In the genomic region with DNA sequence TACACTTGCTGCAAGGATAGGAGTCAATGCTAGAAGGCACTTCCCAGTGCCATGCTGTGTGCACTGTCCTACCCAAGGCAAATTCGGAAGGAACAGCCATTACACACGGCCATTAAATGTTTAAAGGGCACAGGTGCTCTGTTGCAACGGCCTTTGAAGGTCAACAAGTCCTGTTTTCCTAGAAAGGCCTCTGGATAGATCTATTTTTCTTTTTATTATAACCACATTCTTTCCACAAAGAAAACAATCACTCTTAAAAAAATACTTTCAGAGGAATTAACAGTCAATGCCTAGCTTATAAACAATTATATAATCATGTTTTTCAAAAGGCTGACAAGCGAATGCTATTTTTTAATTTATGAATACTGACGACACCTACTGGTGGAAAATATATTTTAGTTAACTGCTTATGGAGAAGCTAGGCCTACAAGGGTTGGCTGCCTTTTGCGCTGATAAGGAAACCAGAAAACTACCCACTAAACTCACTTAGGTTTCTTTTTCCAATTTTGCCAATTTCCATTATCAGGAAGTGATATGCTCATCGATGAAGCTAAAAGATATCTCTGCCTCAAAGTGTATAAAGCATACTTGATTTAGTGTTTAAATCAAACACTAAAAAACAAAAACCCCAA, we compare ENCODE assay signal across 8 cellular contexts. TPM values are rescaled to one million over a fixed set of nuclear protein-coding genes. Genes with fewer than 3 reads are reported as not detected.
DNase-seq lines count a peak whose midpoint lies in the region; ATAC-seq lines count a peak whose summit lies in the region.

No MANE protein-coding gene starts in this region.

- 0 out of 2 replicates have a peak, but pooled peaks cover 18% of the 10 kb centered on the region for H3K4me1 ChIP-seq in GM23248 (ENCODE audit: insufficient read depth)

- in situ Hi-C loops in GM23248 (cut with MboI) = loop anchor here (10.0 kb wide), 2 partner anchors 95 to 185 kb away; no protein-coding TSS in a partner anchor

- no peak overlapping the region for H3K4me2 ChIP-seq in GM23248 (ENCODE audit: unreplicated experiment)

- peaks cover 51% of the 10 kb centered on the region for H3K4me1 Mint-ChIP-seq in activated naive CD8-positive, alpha-beta T cell (ENCODE audit: low read depth)

- H3K36me3 Mint-ChIP-seq in activated naive CD8-positive, alpha-beta T cell = peaks cover 2% of the 10 kb centered on the region

- 24 to 30% methylated on average over 7 of the region's 7 CpGs for WGBS in GM23248 (ENCODE audit: low coverage in 1 of 2, low lambda C conversion rate in 2 of 2, missing lambda C conversion rate in 2 of 2), 2 experiments

- H3K27ac ChIP-seq in GM23248 = no peak overlapping the region

- no peaks in the 10 kb centered on the region for H3K27me3 Mint-ChIP-seq in activated naive CD8-positive, alpha-beta T cell

- no peaks in the 10 kb centered on the region for H3K9me3 ChIP-seq in GM23248 (ENCODE audit: low read depth)

- no peaks in the 10 kb centered on the region for H3K9me2 ChIP-seq in GM23248 (ENCODE audit: insufficient read depth)

- no peaks in the 10 kb centered on the region for H3K36me3 ChIP-seq in GM23248 (ENCODE audit: low read depth)

- H3K4me3 ChIP-seq in GM23248 = no peak overlapping the region

- peak overlapping the region; percentile 95 for H3K4me3 Mint-ChIP-seq in activated naive CD8-positive, alpha-beta T cell

- DNase-seq in AML-193 (lab: John Stamatoyannopoulos, UW) = peak; percentile 86 to 89
- DNase-seq in GM23248 = peak; percentile 65
- DNase-seq in NCI-H526 (lab: John Stamatoyannopoulos, UW) = peak; percentile 65 to 82
- DNase-seq in germinal center (ENCODE audit: low spot score) = peak; percentile 48
- peak; percentile 96 for DNase-seq in pons (ENCODE audit: low spot score)

- no peaks in the 10 kb centered on the region for H3K27me3 ChIP-seq in GM23248 (replicated peaks; ENCODE audit: insufficient read depth)

- no peak overlapping the region for H2AFZ ChIP-seq in GM23248

- H3F3A ChIP-seq in GM23248 (ENCODE audit: insufficient read depth) = no peaks in the 10 kb centered on the region

- H3K79me2 ChIP-seq in GM23248 (ENCODE audit: insufficient read depth) = no peaks in the 10 kb centered on the region

- H3K9ac ChIP-seq in GM23248 = no peak overlapping the region

- no peaks in the 10 kb centered on the region for H4K20me1 ChIP-seq in GM23248 (ENCODE audit: insufficient read depth)

- no peak for ATAC-seq in HG02763 (IDR thresholded peaks at IDR 0.05; ENCODE audit: unreplicated experiment)
- no peak for ATAC-seq in GM18858 (IDR thresholded peaks at IDR 0.05; ENCODE audit: unreplicated experiment)

- H3K27ac Mint-ChIP-seq in activated naive CD8-positive, alpha-beta T cell = peak overlapping the region; percentile 93

- H3K9me3 Mint-ChIP-seq in activated naive CD8-positive, alpha-beta T cell (ENCODE audit: low read depth) = no peaks in the 10 kb centered on the region

RNA-seq across cellular contexts. Expression of gene ARHGEF3, which starts 2.4 kb away (rescaled TPM):
- total RNA-seq in GM23248 (2014; rRNA removed; shearing (Covaris generic)) = 1.1 and 3.0 TPM in 2 replicates
- 2.6 and 3.0 TPM in 2 replicates for polyA plus RNA-seq in GM23248 (2016; fragmentation: Nextera tagmentation; extraction: Ambion mirVana)
